ENCODE assay signal across 12 cellular contexts in the genomic region with DNA sequence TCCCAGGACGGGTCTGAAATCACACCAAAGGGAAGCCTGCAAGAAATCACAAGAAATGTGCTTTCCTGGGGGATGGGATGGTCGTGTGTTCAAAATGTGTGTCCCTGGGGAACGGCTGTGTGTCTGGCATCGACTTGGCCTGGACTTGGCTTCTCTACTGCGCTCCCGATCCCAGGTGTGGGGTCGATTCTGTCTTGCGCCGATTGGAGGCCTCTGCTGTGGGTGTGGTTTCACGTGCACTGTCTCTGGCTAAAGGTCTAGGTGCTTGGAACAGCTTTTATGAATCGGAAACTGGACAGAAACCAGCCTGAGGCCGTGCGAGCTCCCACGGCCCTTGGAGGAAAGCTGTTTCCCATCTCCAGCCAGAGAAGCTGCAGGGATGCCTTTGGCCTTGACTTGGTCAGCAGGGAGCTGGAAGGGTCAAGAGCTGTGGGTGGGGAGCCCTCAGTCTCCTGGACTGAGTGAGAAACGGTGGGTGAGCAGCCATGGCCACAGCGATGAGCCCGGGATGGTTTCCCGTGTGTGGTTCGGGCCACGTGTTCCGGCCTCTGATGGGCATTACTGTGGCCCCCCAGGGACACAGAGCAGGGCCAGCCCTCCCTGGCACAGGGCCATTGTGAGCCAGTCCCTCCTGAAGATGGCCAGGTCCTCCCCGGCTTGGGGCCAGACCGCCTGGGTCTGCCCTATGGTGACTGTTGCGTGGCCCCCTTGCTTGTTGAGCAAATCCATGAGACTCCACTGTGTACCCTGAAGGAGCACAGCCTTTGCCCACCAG. TPM values are rescaled to one million over a fixed set of nuclear protein-coding genes. Genes with fewer than 3 reads are reported as not detected.
DNase-seq lines count a peak whose midpoint lies in the region; ATAC-seq and TF ChIP-seq lines count a peak whose summit lies in the region.
"Had no signal": no experiment of that assay in that cellular context is flagged by ENCODE, and none has a peak within 500 bp of the region (broad histone marks: within the 10 kb centered on the region; RNA-seq: fewer than 3 reads in every experiment).

No MANE protein-coding gene starts in this region.

- H3K4me1 ChIP-seq in stomach: peaks cover 49 to 68% (median 54%) of the 10 kb centered on the region in 4 donors

- TF ChIP-seq CTCF in WTC11 (IDR thresholded peaks at IDR 0.05): no peak
- TF ChIP-seq CTCF in mesothelial cell of epicardium (IDR thresholded peaks at IDR 0.05; ENCODE audit: unreplicated experiment): no peak
- TF ChIP-seq CTCF in stomach (IDR thresholded peaks at IDR 0.05): no peak

- H3K9me3 ChIP-seq in stomach: no peaks in the 10 kb centered on the region

- H3K27me3 ChIP-seq in stomach: peaks cover 0 to 59% (median 13%) of the 10 kb centered on the region in 3 donors

- TF ChIP-seq EP300 in stomach (IDR thresholded peaks at IDR 0.05): no peak

- no peak for TF ChIP-seq POLR2A in stomach (IDR thresholded peaks at IDR 0.05)

- H3K27me3 Mint-ChIP-seq in WTC11 (ENCODE audit: low read depth) (no peaks in the 10 kb centered on the region), mesothelial cell of epicardium (ENCODE audit: low read depth) (peaks cover 7% of the 10 kb centered on the region)

- intact Hi-C loops in stomach (cut with DNase I; ENCODE audit: low total_unique reads): no loop called here
- intact Hi-C loops in head of caudate nucleus (cut with DNase I): no loop called here

- H3K36me3 Mint-ChIP-seq in WTC11 (no peaks in the 10 kb centered on the region), mesothelial cell of epicardium (no peaks in the 10 kb centered on the region)
- H3K36me3 Mint-ChIP-seq: CD4-positive, alpha-beta memory T cell had no signal

- H3K4me1 Mint-ChIP-seq in WTC11 (peaks cover 2% of the 10 kb centered on the region; the same call in 1 of the 2 replicates), mesothelial cell of epicardium (peaks cover 23% of the 10 kb centered on the region)

- ATAC-seq in WTC11 (no peak), HG02763 (IDR thresholded peaks at IDR 0.05; ENCODE audit: unreplicated experiment) (no peak)

- DNase-seq in COLO668 (lab: John Stamatoyannopoulos, UW; ENCODE audit: unreplicated experiment) (peak; percentile 48), WTC11 (ENCODE audit: low spot score) (no peak), mesothelial cell of epicardium (ENCODE audit: low spot score in 2 of 2, unreplicated experiment in 2 of 2) (no peak), stomach (no peak), head of caudate nucleus (no peak)
- no peak for DNase-seq in activated CD4-positive, alpha-beta T cell treated with anti-CD3 and anti-CD28 coated beads, Interleukin-2, amount 50 U/mL, for 1 hour
- DNase-seq: CD4-positive, alpha-beta memory T cell; DMS 273 treated with DMSO at 0.1 percent for 48 hours; IMR-90; Kasumi-1; NCI-H524 treated with DMSO at 0.1 percent for 48 hours had no signal

- 65 to 79% (median 74%) methylated on average over 18 to 24 of the region's 24 CpGs for WGBS in stomach, 5 donors

- no peak overlapping the region for H3K4me3 ChIP-seq in stomach

- H3K4me3 Mint-ChIP-seq in WTC11 (no peak overlapping the region), mesothelial cell of epicardium (no peak overlapping the region)
- H3K4me3 Mint-ChIP-seq: CD4-positive, alpha-beta memory T cell had no signal

- peak overlapping the region in 3 of 5 donors; percentile 68 to 82 (median 77) for H3K27ac ChIP-seq in stomach

- H3K36me3 ChIP-seq in stomach: no peaks in the 10 kb centered on the region

- H3K9me3 Mint-ChIP-seq in WTC11 (no peaks in the 10 kb centered on the region), mesothelial cell of epicardium (no peaks in the 10 kb centered on the region)

- H3K27ac Mint-ChIP-seq in WTC11 (peak overlapping the region; percentile 84), mesothelial cell of epicardium (peak overlapping the region; percentile 50)
- H3K27ac Mint-ChIP-seq: CD4-positive, alpha-beta memory T cell had no signal

- CTCF ChIA-PET in WTC11 (lab: Charles Lee): interaction anchor here (1.5 to 2.6 kb wide), 2 partner anchors 31 to 56 kb away, joined by 4 to 10 read pairs; no protein-coding TSS in a partner anchor

- POLR2A ChIA-PET in WTC11 (lab: Charles Lee): no interaction called here

TF ChIP-seq in WTC11, 78 proteins besides CTCF, POLR2A, EP300 and RAD21:
- TF ChIP-seq, protein P1, sequence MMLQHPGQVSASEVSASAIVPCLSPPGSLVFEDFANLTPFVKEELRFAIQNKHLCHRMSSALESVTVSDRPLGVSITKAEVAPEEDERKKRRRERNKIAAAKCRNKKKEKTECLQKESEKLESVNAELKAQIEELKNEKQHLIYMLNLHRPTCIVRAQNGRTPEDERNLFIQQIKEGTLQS (CRISPR knock-in tag; conservative IDR thresholded peaks at IDR 0.05): no peak
- TF ChIP-seq, protein P2, sequence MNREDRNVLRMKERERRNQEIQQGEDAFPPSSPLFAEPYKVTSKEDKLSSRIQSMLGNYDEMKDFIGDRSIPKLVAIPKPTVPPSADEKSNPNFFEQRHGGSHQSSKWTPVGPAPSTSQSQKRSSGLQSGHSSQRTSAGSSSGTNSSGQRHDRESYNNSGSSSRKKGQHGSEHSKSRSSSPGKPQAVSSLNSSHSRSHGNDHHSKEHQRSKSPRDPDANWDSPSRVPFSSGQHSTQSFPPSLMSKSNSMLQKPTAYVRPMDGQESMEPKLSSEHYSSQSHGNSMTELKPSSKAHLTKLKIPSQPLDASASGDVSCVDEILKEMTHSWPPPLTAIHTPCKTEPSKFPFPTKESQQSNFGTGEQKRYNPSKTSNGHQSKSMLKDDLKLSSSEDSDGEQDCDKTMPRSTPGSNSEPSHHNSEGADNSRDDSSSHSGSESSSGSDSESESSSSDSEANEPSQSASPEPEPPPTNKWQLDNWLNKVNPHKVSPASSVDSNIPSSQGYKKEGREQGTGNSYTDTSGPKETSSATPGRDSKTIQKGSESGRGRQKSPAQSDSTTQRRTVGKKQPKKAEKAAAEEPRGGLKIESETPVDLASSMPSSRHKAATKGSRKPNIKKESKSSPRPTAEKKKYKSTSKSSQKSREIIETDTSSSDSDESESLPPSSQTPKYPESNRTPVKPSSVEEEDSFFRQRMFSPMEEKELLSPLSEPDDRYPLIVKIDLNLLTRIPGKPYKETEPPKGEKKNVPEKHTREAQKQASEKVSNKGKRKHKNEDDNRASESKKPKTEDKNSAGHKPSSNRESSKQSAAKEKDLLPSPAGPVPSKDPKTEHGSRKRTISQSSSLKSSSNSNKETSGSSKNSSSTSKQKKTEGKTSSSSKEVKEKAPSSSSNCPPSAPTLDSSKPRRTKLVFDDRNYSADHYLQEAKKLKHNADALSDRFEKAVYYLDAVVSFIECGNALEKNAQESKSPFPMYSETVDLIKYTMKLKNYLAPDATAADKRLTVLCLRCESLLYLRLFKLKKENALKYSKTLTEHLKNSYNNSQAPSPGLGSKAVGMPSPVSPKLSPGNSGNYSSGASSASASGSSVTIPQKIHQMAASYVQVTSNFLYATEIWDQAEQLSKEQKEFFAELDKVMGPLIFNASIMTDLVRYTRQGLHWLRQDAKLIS (CRISPR knock-in tag; IDR thresholded peaks at IDR 0.05; ENCODE audit: borderline replicate concordance): no peak
TF ChIP-seq in WTC11: peak in this region for 0.

RNA-seq across cellular contexts. Expression of a gene that starts 29.7 kb away (rescaled TPM):
- total RNA-seq in WTC11 (2021) (34.8 to 35.4 TPM (median 34.9 TPM) in 3 replicates), mesothelial cell of epicardium (26.9 to 36.6 TPM (median 30.9 TPM) in 3 replicates), stomach (100 to 1,000 TPM in 1 of 5 donors, 10 to 100 TPM in 4; 39.1 to 363 (median 58.6) TPM)
- polyA plus RNA-seq in stomach: 10 to 100 TPM; 10.8 to 20.0 (median 13.3) TPM
- polyA plus RNA-seq: IMR-90 had no signal
